23 cellular contexts compared by ENCODE assay signal in the genomic region with DNA sequence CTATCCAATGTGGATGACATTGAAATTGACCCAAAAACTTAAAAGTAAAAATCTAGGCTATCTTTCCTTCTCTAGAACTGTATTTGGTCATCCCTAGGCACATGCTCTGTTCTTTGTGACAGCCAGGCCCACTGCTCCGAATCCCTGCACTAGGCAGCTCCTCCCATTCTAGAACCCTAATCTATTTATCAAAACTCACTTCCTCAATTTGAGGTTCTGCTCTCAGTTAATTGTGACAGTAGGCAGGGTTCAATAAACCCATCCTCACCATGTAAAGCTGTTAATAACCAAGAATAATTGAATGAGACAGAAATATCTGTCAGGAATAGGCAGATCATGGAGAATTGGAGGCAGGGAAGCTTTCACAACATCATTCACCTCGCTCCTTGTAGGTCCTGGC.
"Had no signal": no experiment of that assay in that cellular context is flagged by ENCODE, and none has a peak within 500 bp of the region (broad histone marks: within the 10 kb centered on the region; RNA-seq: fewer than 3 reads in every experiment).

No MANE protein-coding gene starts in this region.

- H3K4me1 Mint-ChIP-seq: natural killer cell had no signal

- ATAC-seq: gastrocnemius medialis; left lobe of liver; natural killer cell; psoas muscle; right cardiac atrium; stimulated activated effector memory CD8-positive, alpha-beta T cell treated with anti-CD3 and anti-CD28 coated beads, Interleukin-12 subunit alpha, Interleukin-12 subunit beta, amount 100 ng/mL, for 72 hours had no signal

- H3K27me3 Mint-ChIP-seq: memory B cell; stimulated activated naive CD8-positive, alpha-beta T cell treated with anti-CD3 and anti-CD28 coated beads, Interleukin-15, Interleukin-2, amounts not matched to agents 100 ng/mL and 50 ng/mL, for 24 hours had no signal

- H3K27me3 ChIP-seq: dorsolateral prefrontal cortex, gastrocnemius medialis, ovary, sigmoid colon, suprapubic skin, transverse colon, vagina had no signal

- H3K9me3 ChIP-seq: gastrocnemius medialis, ovary, sigmoid colon, suprapubic skin, vagina had no signal

- H3K27ac Mint-ChIP-seq: memory B cell; natural killer cell; stimulated activated effector memory CD8-positive, alpha-beta T cell treated with anti-CD3 and anti-CD28 coated beads, Interleukin-12 subunit alpha, Interleukin-12 subunit beta, amount 100 ng/mL, for 72 hours; stimulated activated naive CD8-positive, alpha-beta T cell treated with anti-CD3 and anti-CD28 coated beads, Interleukin-15, Interleukin-2, amounts not matched to agents 100 ng/mL and 50 ng/mL, for 24 hours had no signal

- DNase-seq: dorsolateral prefrontal cortex; effector CD4-positive, alpha-beta T cell; foreskin fibroblast; gastrocnemius medialis; head of caudate nucleus; kidney; natural killer cell; occipital lobe; ovary; posterior cingulate gyrus; psoas muscle; right cardiac atrium; sigmoid colon; stimulated activated CD4-positive, alpha-beta T cell treated with anti-CD3 and anti-CD28 coated beads, Interleukin-2, amount 100 ng/mL, for 24 hours; stimulated activated CD4-positive, alpha-beta T cell treated with anti-CD3 and anti-CD28 coated beads, Interleukin-4, amount 100 ng/mL, for 24 hours; transverse colon had no signal

- H3K4me3 Mint-ChIP-seq: memory B cell; natural killer cell; stimulated activated effector memory CD8-positive, alpha-beta T cell treated with anti-CD3 and anti-CD28 coated beads, Interleukin-12 subunit alpha, Interleukin-12 subunit beta, amount 100 ng/mL, for 72 hours; stimulated activated naive CD8-positive, alpha-beta T cell treated with anti-CD3 and anti-CD28 coated beads, Interleukin-15, Interleukin-2, amounts not matched to agents 100 ng/mL and 50 ng/mL, for 24 hours had no signal

- H3K36me3 Mint-ChIP-seq: stimulated activated effector memory CD8-positive, alpha-beta T cell treated with anti-CD3 and anti-CD28 coated beads, Interleukin-12 subunit alpha, Interleukin-12 subunit beta, amount 100 ng/mL, for 72 hours had no signal

- H3K36me3 ChIP-seq: gastrocnemius medialis, ovary, sigmoid colon, suprapubic skin, transverse colon, vagina had no signal

- H3K4me3 ChIP-seq: dorsolateral prefrontal cortex, gastrocnemius medialis, lung, ovary, psoas muscle, sigmoid colon, suprapubic skin, transverse colon, vagina had no signal

- H3K9me3 Mint-ChIP-seq: stimulated activated naive CD8-positive, alpha-beta T cell treated with anti-CD3 and anti-CD28 coated beads, Interleukin-15, Interleukin-2, amounts not matched to agents 100 ng/mL and 50 ng/mL, for 24 hours had no signal
